1 cellular context compared by ENCODE assay signal in genomic region chr22:44314425-44315067, GRCh38.
TF ChIP-seq lines count a peak whose summit lies in the region.

No MANE protein-coding gene starts in this region.

TF ChIP-seq in GM23338, 12 proteins besides CTCF, POLR2A, EP300 and RAD21 (continued from another document):
- TF ChIP-seq ZNF462 (CRISPR knock-in tag; IDR thresholded peaks at IDR 0.05): no peak
